ENCODE assay signal across 8 cellular contexts in the genomic region with DNA sequence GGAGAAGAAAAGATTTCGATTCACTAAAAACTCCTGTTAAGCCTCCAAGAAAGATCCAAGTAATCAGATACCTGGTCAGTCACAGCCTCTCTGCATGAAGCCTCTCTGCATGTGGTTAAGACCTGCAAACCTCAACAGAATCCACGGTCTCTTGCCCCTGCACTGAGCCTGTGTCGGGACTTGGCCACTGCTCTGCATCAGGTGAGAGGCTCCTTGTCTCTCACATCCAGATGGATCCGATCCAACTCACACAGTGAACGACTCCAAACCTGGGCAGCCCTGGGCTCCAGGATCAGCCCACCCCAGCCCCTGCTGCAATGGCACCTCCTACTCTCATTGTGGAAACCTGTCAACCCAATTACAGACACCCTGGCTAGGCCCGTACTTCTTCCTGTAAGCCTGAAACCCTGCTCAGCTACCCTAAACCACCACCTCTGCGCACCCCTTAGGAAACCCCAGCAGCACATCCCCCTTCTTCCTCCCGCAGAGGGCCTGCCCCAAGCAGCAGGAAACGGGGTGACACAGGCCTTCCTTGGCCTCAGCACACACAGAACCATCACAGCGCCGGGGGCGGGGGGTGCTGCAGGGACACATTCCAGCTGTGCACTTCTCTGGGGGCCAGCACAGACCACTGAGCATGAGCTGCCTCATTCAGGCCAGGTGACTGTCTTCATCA.
DNase-seq lines count a peak whose midpoint lies in the region; ATAC-seq, FAIRE-seq and TF ChIP-seq lines count a peak whose summit lies in the region.

No MANE protein-coding gene starts in this region.

- no peaks in the 10 kb centered on the region for H3K27me3 Mint-ChIP-seq in memory B cell
- no peaks in the 10 kb centered on the region for H3K27me3 Mint-ChIP-seq in stimulated activated naive CD8-positive, alpha-beta T cell treated with anti-CD3 and anti-CD28 coated beads, Interleukin-15, Interleukin-2, amounts not matched to agents 100 ng/mL and 50 ng/mL, for 24 hours

- H3K36me3 Mint-ChIP-seq in memory B cell, result no peaks in the 10 kb centered on the region
- H3K36me3 Mint-ChIP-seq in stimulated activated naive CD8-positive, alpha-beta T cell treated with anti-CD3 and anti-CD28 coated beads, Interleukin-15, Interleukin-2, amounts not matched to agents 100 ng/mL and 50 ng/mL, for 24 hours (ENCODE audit: low read depth), result peaks cover 35% of the 10 kb centered on the region

- ATAC-seq in GM19455 (IDR thresholded peaks at IDR 0.05; ENCODE audit: unreplicated experiment), result peak; percentile 58
- ATAC-seq in memory B cell (ENCODE audit: low read depth), result peak; percentile 88

- no peak for FAIRE-seq in frontal cortex (lab: Jason Lieb, UNC)

- H3K4me3 Mint-ChIP-seq in memory B cell, result peak overlapping the region; percentile 53
- H3K4me3 Mint-ChIP-seq in stimulated activated naive CD8-positive, alpha-beta T cell treated with anti-CD3 and anti-CD28 coated beads, Interleukin-15, Interleukin-2, amounts not matched to agents 100 ng/mL and 50 ng/mL, for 24 hours, result peak overlapping the region; percentile 53

- H3K4me1 Mint-ChIP-seq in memory B cell, result peaks cover 59% of the 10 kb centered on the region
- peaks cover 99% of the 10 kb centered on the region for H3K4me1 Mint-ChIP-seq in stimulated activated naive CD8-positive, alpha-beta T cell treated with anti-CD3 and anti-CD28 coated beads, Interleukin-15, Interleukin-2, amounts not matched to agents 100 ng/mL and 50 ng/mL, for 24 hours (ENCODE audit: low read depth)

- TF ChIP-seq EP300 in Ishikawa (IDR thresholded peaks at IDR 0.05; ENCODE audit: borderline replicate concordance), result peak; percentile 81

- TF ChIP-seq RAD21 in Ishikawa (IDR thresholded peaks at IDR 0.05; ENCODE audit: low read depth), result 0 out of 2 replicates have a peak, but pooled peaks have one; percentile 1

- H3K27ac Mint-ChIP-seq in memory B cell, result peak overlapping the region; percentile 79
- H3K27ac Mint-ChIP-seq in stimulated activated naive CD8-positive, alpha-beta T cell treated with anti-CD3 and anti-CD28 coated beads, Interleukin-15, Interleukin-2, amounts not matched to agents 100 ng/mL and 50 ng/mL, for 24 hours, result peak overlapping the region; percentile 93

- peak; percentile 73 for DNase-seq in activated T-cell treated with anti-CD3 and anti-CD28 coated beads, Interleukin-2, amount 50 U/mL, for 1 hour
- peak; percentile 51 to 56 for DNase-seq in memory B cell (ENCODE audit: low spot score in 2 of 2)
- no peak for DNase-seq in inferior parietal cortex (ENCODE audit: extremely low spot score)
- no peak for DNase-seq in AG08396 (ENCODE audit: low spot score)
- DNase-seq in frontal cortex (ENCODE audit: low spot score in 2 of 2), result no peak

- H3K9me3 Mint-ChIP-seq in memory B cell, result no peaks in the 10 kb centered on the region
- no peaks in the 10 kb centered on the region for H3K9me3 Mint-ChIP-seq in stimulated activated naive CD8-positive, alpha-beta T cell treated with anti-CD3 and anti-CD28 coated beads, Interleukin-15, Interleukin-2, amounts not matched to agents 100 ng/mL and 50 ng/mL, for 24 hours

TF ChIP-seq in Ishikawa, 13 proteins besides CTCF, POLR2A, EP300 and RAD21:
- TF ChIP-seq CEBPB (IDR thresholded peaks at IDR 0.05), result peak; percentile 18; the same call in 1 of the 2 replicates
- peak; percentile 86 for TF ChIP-seq TCF12 (IDR thresholded peaks at IDR 0.05; ENCODE audit: low read depth)
- peak; percentile 70 for TF ChIP-seq MAX (IDR thresholded peaks at IDR 0.05)
- peak; percentile 45; the same call in 1 of the 2 replicates for TF ChIP-seq FOXM1 (IDR thresholded peaks at IDR 0.05; ENCODE audit: borderline replicate concordance, low read depth)
- TF ChIP-seq EGR1 (IDR thresholded peaks at IDR 0.05), result no peak
- TF ChIP-seq TAF1 (IDR thresholded peaks at IDR 0.05; ENCODE audit: low read depth), result no peak
- peak; percentile 94 for TF ChIP-seq NFIC (IDR thresholded peaks at IDR 0.05)
- peak; percentile 44; the same call in 1 of the 2 replicates for TF ChIP-seq USF1 (IDR thresholded peaks at IDR 0.05)
TF ChIP-seq in Ishikawa: peak in this region for 6.

Comparison
In these comparisons a context has a peak if more than half of its experiments do, and no peak if none do; other contexts are left out.
1. DNase-seq: peak in activated T-cell treated with anti-CD3 and anti-CD28 coated beads, Interleukin-2, amount 50 U/mL, for 1 hour (single experiment) and memory B cell (2 of 2); none in inferior parietal cortex (single experiment), AG08396 (single experiment) and frontal cortex (0 of 2).